8 cellular contexts compared by ENCODE assay signal in the genomic region with DNA sequence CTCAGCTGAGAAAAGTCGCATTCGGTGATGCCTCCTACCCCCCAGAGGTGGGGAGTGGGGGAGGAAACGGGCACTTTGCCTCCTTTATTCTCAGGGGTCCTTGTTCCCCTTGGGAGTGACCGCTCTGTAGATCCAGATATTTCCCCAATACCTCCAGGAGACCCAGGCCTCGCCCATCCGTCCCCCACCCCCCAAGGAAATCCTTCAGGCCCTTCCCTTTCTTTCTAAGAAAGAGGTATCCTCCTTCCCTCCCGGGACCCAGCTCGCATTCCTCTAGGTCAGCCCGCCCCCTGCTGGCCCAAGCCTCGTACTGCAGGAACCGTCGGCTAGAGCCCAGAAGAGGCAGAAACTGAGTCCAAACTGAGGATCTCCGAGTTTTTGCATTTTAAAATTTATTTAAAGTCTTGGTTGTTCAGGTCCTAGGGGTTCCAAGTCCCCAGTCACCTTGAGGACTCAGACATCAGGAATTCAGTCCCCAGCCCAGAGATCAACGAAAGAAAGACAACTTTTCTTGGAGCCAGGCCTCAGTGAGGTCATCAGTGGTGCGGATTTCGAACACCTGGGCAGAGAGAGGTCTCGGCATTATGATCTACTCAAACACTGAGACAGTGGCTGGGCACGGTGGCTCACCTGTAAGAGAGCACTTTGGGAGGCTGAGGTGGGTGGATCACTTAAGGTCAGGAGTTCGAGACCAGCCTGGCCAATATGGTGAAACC. TPM values are rescaled to one million over a fixed set of nuclear protein-coding genes. Genes with fewer than 3 reads are reported as not detected.
A peak's percentile ranks its signal among the peaks of the same experiment; 100 is the strongest.
DNase-seq lines count a peak whose midpoint lies in the region; ATAC-seq, FAIRE-seq and TF ChIP-seq lines count a peak whose summit lies in the region.

No MANE protein-coding gene starts in this region.

- DNase-seq in 8988T (peak; percentile 99), GM12891 (ENCODE audit: insufficient read length, low spot score) (no peak), NCI-H2196 treated with DMSO at 0.1 percent for 48 hours (lab: John Stamatoyannopoulos, UW; ENCODE audit: unreplicated experiment) (peak; percentile 23), cerebellar cortex (ENCODE audit: low spot score) (peak; percentile 84), left kidney (ENCODE audit: low read depth, low spot score) (peak; percentile 90)
- DNase-seq in activated CD4-positive, alpha-beta T cell treated with anti-CD3 and anti-CD28 coated beads for 4 hours = peak; percentile 75 to 86
- peak; percentile 83 for DNase-seq in stimulated activated CD4-positive, alpha-beta T cell treated with anti-CD3 and anti-CD28 coated beads, Interleukin-4, amount 100 ng/mL, for 1 hour

- TF ChIP-seq POLR2A in GM12891 (IDR thresholded peaks at IDR 0.05; ENCODE audit: low read depth, low read length) = no peak

- ATAC-seq in HG03025 (IDR thresholded peaks at IDR 0.05; ENCODE audit: low FRiP score, unreplicated experiment) = no peak

- FAIRE-seq in GM12891 (lab: Jason Lieb, UNC) = peak; percentile 16

TF ChIP-seq in GM12891, 5 proteins besides CTCF, POLR2A, EP300 and RAD21:
- TF ChIP-seq POLR2AphosphoS5 (IDR thresholded peaks at IDR 0.05; ENCODE audit: low read depth, low read length) = no peak
- no peak for TF ChIP-seq POU2F2 (IDR thresholded peaks at IDR 0.05; ENCODE audit: low read depth, low read length)
- TF ChIP-seq PAX5 (IDR thresholded peaks at IDR 0.05; ENCODE audit: insufficient read depth, low read length, severe bottlenecking) = no peak
- no peak for TF ChIP-seq SPI1 (IDR thresholded peaks at IDR 0.05; ENCODE audit: low read depth, low read length)
- TF ChIP-seq TAF1 (IDR thresholded peaks at IDR 0.05; ENCODE audit: low read depth, low read length) = no peak

RNA-seq across cellular contexts. Expression of a gene that starts 7.5 kb away (rescaled TPM):
- polyA plus RNA-seq in GM12891 (2012; ENCODE audit: low read depth, missing spikeins) = 0.60 TPM

RNA-seq across cellular contexts. Expression of a gene that starts 7.7 kb away (rescaled TPM):
- polyA plus RNA-seq in GM12891 (2012; ENCODE audit: low read depth, missing spikeins) = 296 TPM

RNA-seq across cellular contexts. Expression of a gene that starts 14.1 kb away (rescaled TPM):
- polyA plus RNA-seq in GM12891 (2012; ENCODE audit: low read depth, missing spikeins) = 23.9 TPM

RNA-seq across cellular contexts. Expression of a gene that starts 31.9 kb away (rescaled TPM):
- polyA plus RNA-seq in GM12891 (2012; ENCODE audit: low read depth, missing spikeins) = not detected

RNA-seq across cellular contexts. Expression of a gene that starts 60.0 kb away (rescaled TPM):
- not detected for polyA plus RNA-seq in GM12891 (2012; ENCODE audit: low read depth, missing spikeins)
